ENCODE assay signal across 1 cellular context in genomic region chrX:71085900-71086299, GRCh38.
TF ChIP-seq lines count a peak whose summit lies in the region.

No MANE protein-coding gene starts in this region.

TF ChIP-seq in HepG2, 621 proteins besides CTCF, POLR2A, EP300 and RAD21:
- TF ChIP-seq NR1H2 (CRISPR knock-in tag; IDR thresholded peaks at IDR 0.05; ENCODE audit: borderline replicate concordance, low read depth) (no peak), ZNF784 (CRISPR knock-in tag; IDR thresholded peaks at IDR 0.05; ENCODE audit: borderline replicate concordance) (no peak), ZNF337 (CRISPR knock-in tag; IDR thresholded peaks at IDR 0.05; ENCODE audit: borderline replicate concordance, low read depth) (no peak)
